Comparison of ENCODE assay signal across 18 cellular contexts in the genomic region with DNA sequence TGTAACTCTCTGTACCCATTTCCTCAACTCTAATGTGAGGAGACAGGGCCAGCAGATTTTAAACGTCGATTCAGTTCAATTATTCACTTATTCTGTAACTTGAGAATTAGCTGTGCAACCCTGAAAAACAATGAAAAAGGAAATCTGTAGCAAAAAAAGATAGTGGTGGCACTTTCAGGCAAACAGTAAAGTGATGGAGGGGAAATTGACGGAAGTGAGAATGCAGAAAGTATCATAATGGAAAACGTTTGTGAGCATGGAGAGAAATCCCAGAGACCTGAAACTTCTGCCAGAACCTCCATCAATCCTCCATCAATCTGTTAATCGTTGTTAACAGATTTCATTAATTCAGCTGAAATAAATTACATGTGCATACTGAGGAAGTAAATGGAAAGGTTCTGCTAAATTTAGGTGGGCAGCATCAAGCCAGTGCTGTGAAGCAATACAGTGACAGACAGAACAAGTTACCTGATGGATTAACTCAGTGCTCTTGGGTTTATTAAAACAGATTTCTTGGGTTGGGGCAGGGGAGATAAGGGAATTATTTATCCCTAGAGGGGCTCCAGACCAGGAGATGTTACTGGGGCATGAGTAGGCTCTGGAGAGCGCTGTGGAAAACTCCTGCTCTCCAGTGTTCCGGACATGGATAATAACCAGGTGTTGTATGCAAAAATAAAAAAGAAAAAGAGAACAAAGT. TPM values are rescaled to one million over a fixed set of nuclear protein-coding genes. Genes with fewer than 3 reads are reported as not detected.
DNase-seq lines count a peak whose midpoint lies in the region; ATAC-seq and TF ChIP-seq lines count a peak whose summit lies in the region.
"Had no signal": no experiment of that assay in that cellular context is flagged by ENCODE, and none has a peak within 500 bp of the region (broad histone marks: within the 10 kb centered on the region; RNA-seq: fewer than 3 reads in every experiment).

No MANE protein-coding gene starts in this region.

- no peak overlapping the region for H2BK20ac ChIP-seq in H9 (ENCODE audit: low read depth, low read length, poor library complexity, severe bottlenecking)

- H2BK5ac ChIP-seq in H9 (ENCODE audit: insufficient read length, low read length): no peak overlapping the region

- H3K9me3 ChIP-seq in DOHH2 (ENCODE audit: control insufficient read depth, insufficient read depth, low read length): no peaks in the 10 kb centered on the region
- no peaks in the 10 kb centered on the region for H3K9me3 ChIP-seq in OCI-LY7 (ENCODE audit: low read length)
- H3K9me3 ChIP-seq in H9 (ENCODE audit: control insufficient read depth, low read depth, low read length): no peaks in the 10 kb centered on the region

- H3K9ac ChIP-seq in H9 (ENCODE audit: extremely low read depth, insufficient read length, low read length): no peak overlapping the region

- no peaks in the 10 kb centered on the region for H3K23me2 ChIP-seq in H9 (ENCODE audit: insufficient read length, low read depth, low read length, poor library complexity, severe bottlenecking)

- H3K36me3 ChIP-seq in DOHH2 (ENCODE audit: control insufficient read depth, low read length) (0 out of 2 replicates have a peak, but pooled peaks cover 3% of the 10 kb centered on the region), OCI-LY7 (ENCODE audit: insufficient read depth, low read length) (0 out of 2 replicates have a peak, but pooled peaks cover 8% of the 10 kb centered on the region)

- H3K9me3 Mint-ChIP-seq in WTC11: no peaks in the 10 kb centered on the region
- H3K9me3 Mint-ChIP-seq in H9: no peaks in the 10 kb centered on the region
- H3K9me3 Mint-ChIP-seq: CD4-positive, CD25-positive, alpha-beta regulatory T cell; CD8-positive, alpha-beta memory T cell; GM23338 had no signal

- H3K4me1 ChIP-seq in DOHH2 (ENCODE audit: control insufficient read depth, low read length) (peaks cover 37% of the 10 kb centered on the region), OCI-LY7 (ENCODE audit: insufficient read depth, low read length, poor library complexity, severe bottlenecking) (peaks cover 12% of the 10 kb centered on the region), H9 (ENCODE audit: insufficient read depth, low read length) (no peaks in the 10 kb centered on the region)

- H3T11ph ChIP-seq in H9 (ENCODE audit: low read length): no peak overlapping the region

- intact Hi-C loops in OCI-LY7 (cut with micrococcal nuclease; ENCODE audit: unreplicated experiment): no loop called here

- no peak for ATAC-seq in WTC11
- ATAC-seq: GM23338 had no signal

- H3K18ac ChIP-seq in H9 (ENCODE audit: insufficient read length, low read depth, low read length): no peak overlapping the region

- no peak overlapping the region for H3K14ac ChIP-seq in H9 (ENCODE audit: insufficient read depth, low read length)

- H3K4me3 Mint-ChIP-seq in WTC11 (no peak overlapping the region), H9 (no peak overlapping the region)
- H3K4me3 Mint-ChIP-seq: B cell; CD4-positive, CD25-positive, alpha-beta regulatory T cell; CD8-positive, alpha-beta memory T cell; GM23338 had no signal

- H3K4me2 ChIP-seq in DOHH2 (ENCODE audit: low read length) (peak overlapping the region; percentile 39), OCI-LY7 (ENCODE audit: low read length) (0 out of 2 replicates have a peak overlapping the region, but pooled peaks have one; percentile 8), H9 (ENCODE audit: insufficient read depth, insufficient read length, low read length) (no peak overlapping the region)
- H3K4me2 ChIP-seq: GM23338 had no signal

- H2AFZ ChIP-seq in OCI-LY7 (ENCODE audit: low read length) (no peak overlapping the region), H9 (ENCODE audit: low read length) (no peak overlapping the region)
- H2AFZ ChIP-seq: GM23338 had no signal

- POLR2A ChIA-PET in OCI-LY7 (lab: Charles Lee) (no interaction called here), WTC11 (lab: Charles Lee) (no interaction called here)

- no peaks in the 10 kb centered on the region; the same call in 1 of the 2 replicates for H4K20me1 ChIP-seq in DOHH2 (ENCODE audit: control insufficient read depth, insufficient read depth, low read depth, low read length)
- H4K20me1 ChIP-seq in OCI-LY7 (ENCODE audit: insufficient read depth, low read length): no peaks in the 10 kb centered on the region
- peaks cover 3% of the 10 kb centered on the region for H4K20me1 ChIP-seq in H9 (ENCODE audit: control insufficient read depth, insufficient read depth, insufficient read length)

- H3K56ac ChIP-seq in H9 (ENCODE audit: insufficient read length, low read depth, low read length): no peak overlapping the region

- H3K4me3 ChIP-seq in DOHH2 (ENCODE audit: low read length) (peak overlapping the region; percentile 23; the same call in 1 of the 2 replicates), OCI-LY7 (ENCODE audit: low read depth, low read length, poor library complexity, severe bottlenecking) (no peak overlapping the region)
- H3K4me3 ChIP-seq: GM23338 had no signal

- H2AK5ac ChIP-seq in H9 (ENCODE audit: insufficient read length, low read length): no peak overlapping the region

- H3K79me2 ChIP-seq in DOHH2 (ENCODE audit: control insufficient read depth, low read length): no peaks in the 10 kb centered on the region
- H3K79me2 ChIP-seq in OCI-LY7 (ENCODE audit: insufficient read depth, low read depth, low read length): no peaks in the 10 kb centered on the region
- H3K79me2 ChIP-seq in H9 (ENCODE audit: insufficient read depth, low read length): no peaks in the 10 kb centered on the region

- H2BK120ac ChIP-seq in H9 (ENCODE audit: low read depth, low read length, poor library complexity, severe bottlenecking): no peak overlapping the region

- whole genome bisulfite sequencing in H9 (ENCODE audit: extremely low coverage, insufficient read length, low lambda C conversion rate): no CpG with 5 or more reads among the region's 7 CpGs

- H3K9me2 ChIP-seq in DOHH2 (replicated peaks; ENCODE audit: control insufficient read depth, low read length) (no peaks in the 10 kb centered on the region), OCI-LY7 (ENCODE audit: insufficient read depth, low read length) (no peaks in the 10 kb centered on the region)

- H3K36me3 Mint-ChIP-seq in WTC11: peaks cover 10% of the 10 kb centered on the region
- peaks cover 5 to 17% (median 10%) of the 10 kb centered on the region in 3 experiments; a peak in 4 of 7 replicates for H3K36me3 Mint-ChIP-seq in H9 (ENCODE audit: insufficient read depth in 1 of 3, low read depth in 3 of 3)

- H3K4me1 Mint-ChIP-seq in WTC11 (no peaks in the 10 kb centered on the region), H9 (no peaks in the 10 kb centered on the region)
- H3K4me1 Mint-ChIP-seq: B cell; CD8-positive, alpha-beta memory T cell; GM23338 had no signal

- CTCF ChIA-PET in OCI-LY7 (lab: Charles Lee; ENCODE audit: unreplicated experiment) (no interaction called here), WTC11 (lab: Charles Lee) (no interaction called here)

- no peak for DNase-seq in OCI-LY7 (ENCODE audit: low spot score)
- DNase-seq in WTC11 (ENCODE audit: low spot score): no peak
- DNase-seq in H9: no peak
- no peak for DNase-seq in NOMO-1 treated with DMSO at 0.1 percent for 48 hours (lab: John Stamatoyannopoulos, UW; ENCODE audit: unreplicated experiment)
- no peak for DNase-seq in GF-D8 (lab: John Stamatoyannopoulos, UW)
- DNase-seq: C1 segment of cervical spinal cord; CD4-positive, CD25-positive, alpha-beta regulatory T cell; CD8-positive, alpha-beta memory T cell; COR-L47; DMS 273 treated with DMSO at 0.1 percent for 48 hours; DMS53; DND-41; H7 had no signal

- H2BK12ac ChIP-seq in H9 (ENCODE audit: insufficient read length, low read depth, low read length): no peak overlapping the region

- no peaks in the 10 kb centered on the region for H3K27me3 ChIP-seq in DOHH2 (ENCODE audit: control insufficient read depth, low read length)
- no peaks in the 10 kb centered on the region for H3K27me3 ChIP-seq in H9 (ENCODE audit: insufficient read depth, low read length)

- H4K8ac ChIP-seq in H9 (replicated peaks; ENCODE audit: insufficient read length, low read depth, low read length): no peak overlapping the region

- H2BK15ac ChIP-seq in H9 (ENCODE audit: low read depth, low read length): no peak overlapping the region

- H4K91ac ChIP-seq in H9 (ENCODE audit: insufficient read length, low read depth, low read length): no peak overlapping the region

- TF ChIP-seq CTCF in DOHH2 (IDR thresholded peaks at IDR 0.05; ENCODE audit: low read depth, low read length, poor library complexity, severe bottlenecking): no peak
- TF ChIP-seq CTCF in OCI-LY7 (conservative IDR thresholded peaks at IDR 0.05; ENCODE audit: low read length): no peak
- TF ChIP-seq CTCF in WTC11 (IDR thresholded peaks at IDR 0.05): no peak
- TF ChIP-seq CTCF in H9 (conservative IDR thresholded peaks at IDR 0.05): no peak

- H3K27ac ChIP-seq in DOHH2 (ENCODE audit: low read depth, low read length): no peak overlapping the region
- no peak overlapping the region for H3K27ac ChIP-seq in OCI-LY7 (ENCODE audit: low read depth, low read length, poor library complexity, severe bottlenecking)
- no peak overlapping the region for H3K27ac ChIP-seq in H9 (ENCODE audit: insufficient read length, low read depth, low read length)

- no peak overlapping the region for H3K23ac ChIP-seq in H9 (ENCODE audit: insufficient read length, low read depth, low read length)

- no peaks in the 10 kb centered on the region for H3F3A ChIP-seq in DOHH2 (ENCODE audit: control insufficient read depth, insufficient read depth)

- no peaks in the 10 kb centered on the region for H3K79me1 ChIP-seq in H9 (ENCODE audit: insufficient read depth, low read depth, low read length, poor library complexity, severe bottlenecking)

- H4K5ac ChIP-seq in H9 (ENCODE audit: insufficient read length, low read depth, low read length): no peak overlapping the region

- H3K27ac Mint-ChIP-seq in WTC11 (0 out of 2 replicates have a peak overlapping the region, but pooled peaks have one; percentile 7), H9 (peak overlapping the region in 1 of 3 experiments; percentile 27; a peak in 2 of 7 replicates)
- H3K27ac Mint-ChIP-seq: B cell; CD4-positive, CD25-positive, alpha-beta regulatory T cell; GM23338 had no signal

- no TSS peak for BruUV-seq in OCI-LY7 (replicated peaks; lab: Mats Ljungman, UMichigan)

- no peak overlapping the region for H3K4ac ChIP-seq in H9 (ENCODE audit: low read depth, low read length)

- no peaks in the 10 kb centered on the region for H3K27me3 Mint-ChIP-seq in WTC11 (ENCODE audit: low read depth)
- H3K27me3 Mint-ChIP-seq in H9 (ENCODE audit: low read depth): no peaks in the 10 kb centered on the region
- H3K27me3 Mint-ChIP-seq: B cell; CD4-positive, CD25-positive, alpha-beta regulatory T cell; CD8-positive, alpha-beta memory T cell had no signal

RNA-seq across cellular contexts. Expression of a gene that starts 17.5 kb away (rescaled TPM):
- 16.0 and 21.6 TPM in 2 replicates for total RNA-seq in OCI-LY7 (2014; rRNA removed; shearing (Covaris generic))
- total RNA-seq in OCI-LY7 (2022): 23.7 and 34.1 TPM in 2 replicates
- total RNA-seq in WTC11 (2021): 39.6 to 43.6 TPM (median 41.8 TPM) in 3 replicates
- 29.3 and 41.0 TPM in 2 replicates for total RNA-seq in H9 (2021)

RNA-seq across cellular contexts. Expression of a gene that starts 37.2 kb away (rescaled TPM):
- not detected in 2 replicates for total RNA-seq in OCI-LY7 (2014; rRNA removed; shearing (Covaris generic))
- total RNA-seq in OCI-LY7 (2022): not detected in 2 replicates
- 0.78 to 3.1 TPM (median 0.80 TPM) in 3 replicates for total RNA-seq in WTC11 (2021)
- 0.24 and 0.90 TPM in 2 replicates for total RNA-seq in H9 (2021)
- total RNA-seq: A172; B cell; CD4-positive, CD25-positive, alpha-beta regulatory T cell; CD8-positive, alpha-beta memory T cell; HT-29 had no signal
